Comparison of ENCODE assay signal across 3 cellular contexts in the genomic region with DNA sequence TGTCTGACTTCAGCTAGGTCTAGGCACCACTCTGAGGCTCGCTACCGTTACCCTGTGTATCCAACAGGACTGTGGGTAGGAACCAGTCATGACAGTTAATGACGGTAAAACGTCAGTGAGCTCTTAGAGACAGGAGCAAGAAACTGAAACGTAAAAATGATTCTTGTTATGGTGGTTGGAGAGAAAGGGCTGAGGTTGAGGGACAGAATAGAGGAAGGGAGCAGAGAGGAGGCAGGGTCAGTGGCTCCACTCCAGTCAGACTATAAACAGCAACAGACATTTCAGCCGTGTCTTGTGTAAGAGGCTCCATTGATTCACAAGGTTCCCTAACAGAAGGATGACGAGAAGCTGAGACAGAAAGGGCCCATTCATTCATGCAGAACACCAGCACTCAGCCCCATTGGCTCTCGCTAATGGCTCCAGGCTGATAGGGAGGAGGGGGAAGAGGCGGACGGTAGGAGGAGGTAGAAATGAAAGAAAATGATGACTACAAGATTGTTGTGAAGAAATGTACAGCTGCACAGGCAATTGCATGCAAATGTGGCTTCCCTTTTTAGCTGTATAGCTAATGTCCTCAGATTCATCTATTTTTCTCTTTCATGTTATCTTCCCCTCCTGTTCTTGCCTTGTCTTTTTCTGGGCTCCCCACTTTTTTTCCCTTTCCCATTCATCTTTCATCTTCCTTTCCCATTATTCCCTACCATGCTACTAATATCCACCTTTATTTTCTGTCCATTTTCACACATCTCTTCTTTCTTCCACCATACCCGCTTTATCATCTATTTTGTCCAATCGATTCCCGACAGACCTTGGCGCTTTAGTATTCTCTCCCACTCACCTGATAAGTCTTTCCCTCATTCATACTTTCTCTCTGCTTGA.
TF ChIP-seq lines count a peak whose summit lies in the region.

No MANE protein-coding gene starts in this region.

TF ChIP-seq in IMR-90, 13 proteins besides CTCF, POLR2A, EP300 and RAD21:
- peak; percentile 79 for TF ChIP-seq CEBPB (IDR thresholded peaks at IDR 0.05; ENCODE audit: low read depth, low read length)
- 0 out of 2 replicates have a peak, but pooled peaks have one; percentile 21 for TF ChIP-seq MAZ (IDR thresholded peaks at IDR 0.05; ENCODE audit: borderline replicate concordance, low read depth, low read length)
- no peak for TF ChIP-seq FOS (IDR thresholded peaks at IDR 0.05; ENCODE audit: low read depth, low read length)
- TF ChIP-seq MAFK (IDR thresholded peaks at IDR 0.05; ENCODE audit: low read depth, low read length): peak; percentile 2; the same call in 1 of the 2 replicates

TF ChIP-seq in GM12878, 131 proteins besides CTCF, POLR2A, EP300 and RAD21 (continues in another document):
- no peak; the same call in 1 of the 2 replicates for TF ChIP-seq DPF2 (IDR thresholded peaks at IDR 0.05)
- TF ChIP-seq, protein P1, sequence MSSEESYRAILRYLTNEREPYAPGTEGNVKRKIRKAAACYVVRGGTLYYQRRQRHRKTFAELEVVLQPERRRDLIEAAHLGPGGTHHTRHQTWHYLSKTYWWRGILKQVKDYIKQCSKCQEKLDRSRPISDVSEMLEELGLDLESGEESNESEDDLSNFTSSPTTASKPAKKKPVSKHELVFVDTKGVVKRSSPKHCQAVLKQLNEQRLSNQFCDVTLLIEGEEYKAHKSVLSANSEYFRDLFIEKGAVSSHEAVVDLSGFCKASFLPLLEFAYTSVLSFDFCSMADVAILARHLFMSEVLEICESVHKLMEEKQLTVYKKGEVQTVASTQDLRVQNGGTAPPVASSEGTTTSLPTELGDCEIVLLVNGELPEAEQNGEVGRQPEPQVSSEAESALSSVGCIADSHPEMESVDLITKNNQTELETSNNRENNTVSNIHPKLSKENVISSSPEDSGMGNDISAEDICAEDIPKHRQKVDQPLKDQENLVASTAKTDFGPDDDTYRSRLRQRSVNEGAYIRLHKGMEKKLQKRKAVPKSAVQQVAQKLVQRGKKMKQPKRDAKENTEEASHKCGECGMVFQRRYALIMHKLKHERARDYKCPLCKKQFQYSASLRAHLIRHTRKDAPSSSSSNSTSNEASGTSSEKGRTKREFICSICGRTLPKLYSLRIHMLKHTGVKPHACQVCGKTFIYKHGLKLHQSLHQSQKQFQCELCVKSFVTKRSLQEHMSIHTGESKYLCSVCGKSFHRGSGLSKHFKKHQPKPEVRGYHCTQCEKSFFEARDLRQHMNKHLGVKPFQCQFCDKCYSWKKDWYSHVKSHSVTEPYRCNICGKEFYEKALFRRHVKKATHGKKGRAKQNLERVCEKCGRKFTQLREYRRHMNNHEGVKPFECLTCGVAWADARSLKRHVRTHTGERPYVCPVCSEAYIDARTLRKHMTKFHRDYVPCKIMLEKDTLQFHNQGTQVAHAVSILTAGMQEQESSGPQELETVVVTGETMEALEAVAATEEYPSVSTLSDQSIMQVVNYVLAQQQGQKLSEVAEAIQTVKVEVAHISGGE (CRISPR knock-in tag; IDR thresholded peaks at IDR 0.05): no peak
- peak in 1 of 2 experiments; percentile 30; a peak in 1 of 4 replicates for TF ChIP-seq ETV6 (conservative IDR thresholded peaks at IDR 0.05 in 1 of 2, IDR thresholded peaks at IDR 0.05 in 1 of 2; ENCODE audit: borderline replicate concordance in 1 of 2, low read depth in 1 of 2)
- TF ChIP-seq, protein P2, sequence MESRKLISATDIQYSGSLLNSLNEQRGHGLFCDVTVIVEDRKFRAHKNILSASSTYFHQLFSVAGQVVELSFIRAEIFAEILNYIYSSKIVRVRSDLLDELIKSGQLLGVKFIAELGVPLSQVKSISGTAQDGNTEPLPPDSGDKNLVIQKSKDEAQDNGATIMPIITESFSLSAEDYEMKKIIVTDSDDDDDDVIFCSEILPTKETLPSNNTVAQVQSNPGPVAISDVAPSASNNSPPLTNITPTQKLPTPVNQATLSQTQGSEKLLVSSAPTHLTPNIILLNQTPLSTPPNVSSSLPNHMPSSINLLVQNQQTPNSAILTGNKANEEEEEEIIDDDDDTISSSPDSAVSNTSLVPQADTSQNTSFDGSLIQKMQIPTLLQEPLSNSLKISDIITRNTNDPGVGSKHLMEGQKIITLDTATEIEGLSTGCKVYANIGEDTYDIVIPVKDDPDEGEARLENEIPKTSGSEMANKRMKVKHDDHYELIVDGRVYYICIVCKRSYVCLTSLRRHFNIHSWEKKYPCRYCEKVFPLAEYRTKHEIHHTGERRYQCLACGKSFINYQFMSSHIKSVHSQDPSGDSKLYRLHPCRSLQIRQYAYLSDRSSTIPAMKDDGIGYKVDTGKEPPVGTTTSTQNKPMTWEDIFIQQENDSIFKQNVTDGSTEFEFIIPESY (IDR thresholded peaks at IDR 0.05): no peak
- TF ChIP-seq, protein P3, sequence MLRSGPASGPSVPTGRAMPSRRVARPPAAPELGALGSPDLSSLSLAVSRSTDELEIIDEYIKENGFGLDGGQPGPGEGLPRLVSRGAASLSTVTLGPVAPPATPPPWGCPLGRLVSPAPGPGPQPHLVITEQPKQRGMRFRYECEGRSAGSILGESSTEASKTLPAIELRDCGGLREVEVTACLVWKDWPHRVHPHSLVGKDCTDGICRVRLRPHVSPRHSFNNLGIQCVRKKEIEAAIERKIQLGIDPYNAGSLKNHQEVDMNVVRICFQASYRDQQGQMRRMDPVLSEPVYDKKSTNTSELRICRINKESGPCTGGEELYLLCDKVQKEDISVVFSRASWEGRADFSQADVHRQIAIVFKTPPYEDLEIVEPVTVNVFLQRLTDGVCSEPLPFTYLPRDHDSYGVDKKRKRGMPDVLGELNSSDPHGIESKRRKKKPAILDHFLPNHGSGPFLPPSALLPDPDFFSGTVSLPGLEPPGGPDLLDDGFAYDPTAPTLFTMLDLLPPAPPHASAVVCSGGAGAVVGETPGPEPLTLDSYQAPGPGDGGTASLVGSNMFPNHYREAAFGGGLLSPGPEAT (IDR thresholded peaks at IDR 0.05; ENCODE audit: low read depth): peak; percentile 38; the same call in 1 of the 2 replicates
- TF ChIP-seq, protein P4, sequence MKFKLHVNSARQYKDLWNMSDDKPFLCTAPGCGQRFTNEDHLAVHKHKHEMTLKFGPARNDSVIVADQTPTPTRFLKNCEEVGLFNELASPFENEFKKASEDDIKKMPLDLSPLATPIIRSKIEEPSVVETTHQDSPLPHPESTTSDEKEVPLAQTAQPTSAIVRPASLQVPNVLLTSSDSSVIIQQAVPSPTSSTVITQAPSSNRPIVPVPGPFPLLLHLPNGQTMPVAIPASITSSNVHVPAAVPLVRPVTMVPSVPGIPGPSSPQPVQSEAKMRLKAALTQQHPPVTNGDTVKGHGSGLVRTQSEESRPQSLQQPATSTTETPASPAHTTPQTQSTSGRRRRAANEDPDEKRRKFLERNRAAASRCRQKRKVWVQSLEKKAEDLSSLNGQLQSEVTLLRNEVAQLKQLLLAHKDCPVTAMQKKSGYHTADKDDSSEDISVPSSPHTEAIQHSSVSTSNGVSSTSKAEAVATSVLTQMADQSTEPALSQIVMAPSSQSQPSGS (IDR thresholded peaks at IDR 0.05; ENCODE audit: low read length): peak; percentile 62; the same call in 1 of the 2 replicates
- peak; percentile 45 for TF ChIP-seq JUNB (IDR thresholded peaks at IDR 0.05)
- TF ChIP-seq YY1 (IDR thresholded peaks at IDR 0.05; ENCODE audit: low read depth, low read length): peak; percentile 82; the same call in 1 of the 2 replicates
- peak; percentile 55; the same call in 1 of the 2 replicates for TF ChIP-seq CREM (IDR thresholded peaks at IDR 0.05; ENCODE audit: low read depth)
- 0 out of 2 replicates have a peak, but pooled peaks have one; percentile 68 for TF ChIP-seq YBX1 (IDR thresholded peaks at IDR 0.05)
- no peak for TF ChIP-seq KDM1A (IDR thresholded peaks at IDR 0.05; ENCODE audit: borderline replicate concordance)

TF ChIP-seq in HEK293T, 16 proteins besides CTCF, POLR2A, EP300 and RAD21:
- TF ChIP-seq CTBP1 (IDR thresholded peaks at IDR 0.05; ENCODE audit: borderline replicate concordance) (no peak), FOXM1 (IDR thresholded peaks at IDR 0.05; ENCODE audit: borderline replicate concordance) (no peak)
- TF ChIP-seq, protein P5, sequence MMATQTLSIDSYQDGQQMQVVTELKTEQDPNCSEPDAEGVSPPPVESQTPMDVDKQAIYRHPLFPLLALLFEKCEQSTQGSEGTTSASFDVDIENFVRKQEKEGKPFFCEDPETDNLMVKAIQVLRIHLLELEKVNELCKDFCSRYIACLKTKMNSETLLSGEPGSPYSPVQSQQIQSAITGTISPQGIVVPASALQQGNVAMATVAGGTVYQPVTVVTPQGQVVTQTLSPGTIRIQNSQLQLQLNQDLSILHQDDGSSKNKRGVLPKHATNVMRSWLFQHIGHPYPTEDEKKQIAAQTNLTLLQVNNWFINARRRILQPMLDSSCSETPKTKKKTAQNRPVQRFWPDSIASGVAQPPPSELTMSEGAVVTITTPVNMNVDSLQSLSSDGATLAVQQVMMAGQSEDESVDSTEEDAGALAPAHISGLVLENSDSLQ (IDR thresholded peaks at IDR 0.05): no peak
